In the genomic region with DNA sequence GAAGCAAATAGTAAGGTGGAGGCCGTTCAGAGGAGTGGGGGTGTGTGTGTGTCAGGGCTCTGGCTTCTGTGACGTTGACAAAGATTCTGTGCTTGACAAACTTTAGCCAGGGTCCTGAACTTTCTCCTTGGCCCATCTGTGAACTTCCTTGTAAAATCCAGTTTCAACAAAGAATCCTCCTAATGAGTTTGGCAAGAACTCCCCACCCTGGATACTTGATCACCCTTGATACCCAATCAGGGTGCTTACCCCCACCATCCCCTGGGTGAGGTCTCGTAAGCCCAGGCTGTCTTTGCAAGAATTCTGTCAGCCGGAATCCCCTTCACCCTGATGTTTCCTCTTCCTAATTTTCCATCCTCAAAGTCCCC, we compare ENCODE assay signal across 12 cellular contexts. TPM values are rescaled to one million over a fixed set of nuclear protein-coding genes. Genes with fewer than 3 reads are reported as not detected.
DNase-seq lines count a peak whose midpoint lies in the region; ATAC-seq, FAIRE-seq and TF ChIP-seq lines count a peak whose summit lies in the region.
"Had no signal": no experiment of that assay in that cellular context is flagged by ENCODE, and none has a peak within 500 bp of the region (broad histone marks: within the 10 kb centered on the region; RNA-seq: fewer than 3 reads in every experiment).

No MANE protein-coding gene starts in this region.

- ATAC-seq in stimulated activated naive B cell treated with anti-CD40 and anti-IgM and Interleukin-4, amounts not matched to agents 10 μg/mL and 1 μg/mL and 100 μg/mL, for 72 hours (replicated peaks): no peak

- H3K9me3 Mint-ChIP-seq in T-helper 1 cell treated with Interleukin-12 subunit alpha and Interleukin-12 subunit beta and Interleukin-4 antibody, amounts not matched to agents 30 μg/mL and 1 μg/mL, for 36 hours: peaks cover 16% of the 10 kb centered on the region
- H3K9me3 Mint-ChIP-seq in stimulated activated naive B cell treated with anti-CD40 and anti-IgM and Interleukin-4, amounts not matched to agents 10 μg/mL and 1 μg/mL and 100 μg/mL, for 72 hours: peaks cover 12 to 13% of the 10 kb centered on the region in 2 donors

- H3K27me3 Mint-ChIP-seq in T-helper 1 cell treated with Interleukin-12 subunit alpha and Interleukin-12 subunit beta and Interleukin-4 antibody, amounts not matched to agents 30 μg/mL and 1 μg/mL, for 36 hours (ENCODE audit: low read depth): no peaks in the 10 kb centered on the region
- no peaks in the 10 kb centered on the region for H3K27me3 Mint-ChIP-seq in stimulated activated naive B cell treated with anti-CD40 and anti-IgM and Interleukin-4, amounts not matched to agents 10 μg/mL and 1 μg/mL and 100 μg/mL, for 72 hours

- no peak overlapping the region for H3K4me3 ChIP-seq in kidney (ENCODE audit: low read length in 2 of 2)

- H3K9ac ChIP-seq in kidney (ENCODE audit: low read length in 2 of 2): peak overlapping the region in 1 of 2 donors; percentile 40

- H3K4me3 Mint-ChIP-seq in T-helper 1 cell treated with Interleukin-12 subunit alpha and Interleukin-12 subunit beta and Interleukin-4 antibody, amounts not matched to agents 30 μg/mL and 1 μg/mL, for 36 hours: peak overlapping the region; percentile 59
- H3K4me3 Mint-ChIP-seq in stimulated activated naive B cell treated with anti-CD40 and anti-IgM and Interleukin-4, amounts not matched to agents 10 μg/mL and 1 μg/mL and 100 μg/mL, for 72 hours: peak overlapping the region; percentile 28 to 90

- H3K4me1 ChIP-seq in kidney (ENCODE audit: control insufficient read depth in 1 of 2, insufficient read depth in 1 of 2, low read depth in 1 of 2, low read length in 2 of 2): peaks cover 26 to 32% of the 10 kb centered on the region in 2 donors

- H3K9me3 ChIP-seq in kidney (ENCODE audit: control insufficient read depth in 1 of 2, low read length in 2 of 2): no peaks in the 10 kb centered on the region

- peak overlapping the region; percentile 11 to 60 for H3K27ac ChIP-seq in kidney (ENCODE audit: low read depth in 2 of 2, low read length in 2 of 2)
- H3K27ac ChIP-seq: brain microvascular endothelial cell had no signal

- FAIRE-seq in kidney (lab: Jason Lieb, UNC): no peak

- no peaks in the 10 kb centered on the region for H3K36me3 ChIP-seq in kidney (ENCODE audit: control insufficient read depth in 1 of 2, insufficient read depth in 2 of 2, low read length in 2 of 2)
- H3K36me3 ChIP-seq: brain microvascular endothelial cell had no signal

- in situ Hi-C loops in G401 (cut with HindIII; ENCODE audit: low sequenced_read_pairs): no loop called here

- intact Hi-C loops in kidney (cut with DNase I): no loop called here

- TF ChIP-seq CTCF in kidney (IDR thresholded peaks at IDR 0.05; ENCODE audit: borderline replicate concordance, extremely low read depth, insufficient read depth): no peak

- peaks cover 63% of the 10 kb centered on the region for H3K4me1 Mint-ChIP-seq in T-helper 1 cell treated with Interleukin-12 subunit alpha and Interleukin-12 subunit beta and Interleukin-4 antibody, amounts not matched to agents 30 μg/mL and 1 μg/mL, for 36 hours (ENCODE audit: low read depth)
- H3K4me1 Mint-ChIP-seq in stimulated activated naive B cell treated with anti-CD40 and anti-IgM and Interleukin-4, amounts not matched to agents 10 μg/mL and 1 μg/mL and 100 μg/mL, for 72 hours: peaks cover 53 to 77% of the 10 kb centered on the region in 2 donors

- peak overlapping the region; percentile 98 for H3K27ac Mint-ChIP-seq in T-helper 1 cell treated with Interleukin-12 subunit alpha and Interleukin-12 subunit beta and Interleukin-4 antibody, amounts not matched to agents 30 μg/mL and 1 μg/mL, for 36 hours
- H3K27ac Mint-ChIP-seq in stimulated activated naive B cell treated with anti-CD40 and anti-IgM and Interleukin-4, amounts not matched to agents 10 μg/mL and 1 μg/mL and 100 μg/mL, for 72 hours: peak overlapping the region; percentile 99

- H3K36me3 Mint-ChIP-seq in T-helper 1 cell treated with Interleukin-12 subunit alpha and Interleukin-12 subunit beta and Interleukin-4 antibody, amounts not matched to agents 30 μg/mL and 1 μg/mL, for 36 hours (ENCODE audit: low read depth): peaks cover 32% of the 10 kb centered on the region
- H3K36me3 Mint-ChIP-seq in stimulated activated naive B cell treated with anti-CD40 and anti-IgM and Interleukin-4, amounts not matched to agents 10 μg/mL and 1 μg/mL and 100 μg/mL, for 72 hours: peaks cover 13 to 33% of the 10 kb centered on the region in 2 donors

- no peak for DNase-seq in T-helper 1 cell
- peak; percentile 55 for DNase-seq in activated CD8-positive, alpha-beta memory T cell treated with anti-CD3 and anti-CD28 coated beads for 24 hours
- peak; percentile 46 for DNase-seq in kidney
- no peak for DNase-seq in stimulated activated naive B cell treated with anti-CD40 and anti-IgM and Interleukin-4, amounts not matched to agents 10 μg/mL and 1 μg/mL and 100 μg/mL, for 72 hours
- no peak for DNase-seq in COR-L47 (lab: John Stamatoyannopoulos, UW)
- no peak for DNase-seq in G401 (ENCODE audit: low spot score)
- no peak for DNase-seq in middle frontal gyrus (ENCODE audit: extremely low spot score, low spot score)
- DNase-seq: brain microvascular endothelial cell had no signal

RNA-seq across cellular contexts. Expression of gene CARD19, which starts 3.0 kb away (rescaled TPM):
- total RNA-seq in kidney: 44.5 TPM
- polyA plus RNA-seq in kidney (ENCODE audit: insufficient read depth, low read depth, low replicate concordance): 49.3 TPM
- 31.4 and 36.7 TPM in 2 replicates for total RNA-seq in G401 (2014; rRNA removed; shearing (Covaris generic))

RNA-seq across cellular contexts. Expression of gene SUSD3, which starts 34.6 kb away (rescaled TPM):
- 12.2 TPM for total RNA-seq in kidney
- polyA plus RNA-seq in kidney (ENCODE audit: insufficient read depth, low read depth, low replicate concordance): 34.6 TPM
- not detected in 2 replicates for total RNA-seq in G401 (2014; rRNA removed; shearing (Covaris generic))
- total RNA-seq: A172, glomerular endothelial cell had no signal
- polyA plus RNA-seq: neural cell had no signal

RNA-seq across cellular contexts. Expression of gene NINJ1, which starts 41.0 kb away (rescaled TPM):
- 56.3 TPM for total RNA-seq in kidney
- polyA plus RNA-seq in kidney (ENCODE audit: insufficient read depth, low read depth, low replicate concordance): 149 TPM
- 25.6 and 28.4 TPM in 2 replicates for total RNA-seq in G401 (2014; rRNA removed; shearing (Covaris generic))

Comparison
In these comparisons a context has a peak if more than half of its experiments do, and no peak if none do; other contexts are left out.
1. DNase-seq: peak in activated CD8-positive, alpha-beta memory T cell treated with anti-CD3 and anti-CD28 coated beads for 24 hours (single experiment) and kidney (single experiment); none in T-helper 1 cell (0 of 5), stimulated activated naive B cell treated with anti-CD40 and anti-IgM and Interleukin-4, amounts not matched to agents 10 μg/mL and 1 μg/mL and 100 μg/mL, for 72 hours (single experiment), COR-L47 (single experiment), G401 (single experiment) and middle frontal gyrus (single experiment).
2. RNA of gene SUSD3, which starts 34.6 kb away (total RNA-seq): 12.2 TPM in kidney (single experiment); not detected in G401; every median in the first group is over 10 times any median in the second.